ENCODE assay signal across 13 cellular contexts in the genomic region with DNA sequence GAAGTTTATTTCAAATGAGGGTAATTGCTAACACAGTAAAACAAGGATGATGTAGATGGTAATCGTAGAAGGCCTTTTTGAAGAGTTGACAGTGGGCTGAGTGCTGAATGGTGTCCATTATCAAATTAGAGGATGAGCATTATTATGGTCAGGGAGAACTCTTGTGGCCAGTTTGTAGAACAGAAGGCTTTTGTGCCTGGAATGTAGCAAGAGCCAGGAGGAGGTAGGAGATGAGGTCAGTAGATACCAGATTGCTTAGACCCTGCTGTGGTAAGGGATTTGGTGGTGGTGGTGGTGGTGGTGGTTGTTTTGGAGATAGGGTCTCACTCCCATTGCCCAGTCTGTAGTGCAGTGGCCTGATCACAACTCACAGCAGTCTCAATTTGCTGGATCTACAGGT. TPM values are rescaled to one million over a fixed set of nuclear protein-coding genes. Genes with fewer than 3 reads are reported as not detected.
DNase-seq lines count a peak whose midpoint lies in the region; ATAC-seq and TF ChIP-seq lines count a peak whose summit lies in the region.
"Had no signal": no experiment of that assay in that cellular context is flagged by ENCODE, and none has a peak within 500 bp of the region (broad histone marks: within the 10 kb centered on the region; RNA-seq: fewer than 3 reads in every experiment).

No MANE protein-coding gene starts in this region.

- no peak for TF ChIP-seq POLR2A in NB4 (IDR thresholded peaks at IDR 0.05; ENCODE audit: extremely low read depth, insufficient read length)

- H2AFZ ChIP-seq in PC-3 (ENCODE audit: low read length) = no peak overlapping the region

- no peak overlapping the region for H3K9ac ChIP-seq in PC-3 (ENCODE audit: low read length)

- H3K4me1 Mint-ChIP-seq in activated CD8-positive, alpha-beta T cell treated with anti-CD3 and anti-CD28 coated beads for 36 hours (ENCODE audit: low read depth) = peaks cover 69% of the 10 kb centered on the region
- H3K4me1 Mint-ChIP-seq in activated CD8-positive, alpha-beta T cell treated with anti-CD3 and anti-CD28 coated beads, Interleukin-2, amount 10 ng/mL, durations not matched to agents 7 days and 5 days (ENCODE audit: low read depth) = peaks cover 57% of the 10 kb centered on the region
- H3K4me1 Mint-ChIP-seq in brain = peaks cover 44% of the 10 kb centered on the region
- H3K4me1 Mint-ChIP-seq in mesothelial cell of epicardium = peaks cover 25% of the 10 kb centered on the region

- no peak overlapping the region for H3K4me3 Mint-ChIP-seq in activated CD8-positive, alpha-beta T cell treated with anti-CD3 and anti-CD28 coated beads for 36 hours
- no peak overlapping the region for H3K4me3 Mint-ChIP-seq in activated CD8-positive, alpha-beta T cell treated with anti-CD3 and anti-CD28 coated beads, Interleukin-2, amount 10 ng/mL, durations not matched to agents 7 days and 5 days
- H3K4me3 Mint-ChIP-seq in brain (no peak overlapping the region), mesothelial cell of epicardium (no peak overlapping the region)

- BruUV-seq in PC-3 (replicated peaks; lab: Mats Ljungman, UMichigan) = no TSS peak

- H3K27ac ChIP-seq in PC-3 (ENCODE audit: low read length) = no peak overlapping the region
- H3K27ac ChIP-seq: epithelial cell of prostate, tibial nerve had no signal

- no peaks in the 10 kb centered on the region for H3F3A ChIP-seq in PC-3 (ENCODE audit: low read length, unreplicated experiment)

- H3K4me1 ChIP-seq in PC-3 (ENCODE audit: insufficient read depth, low read length) = peaks cover 19% of the 10 kb centered on the region

- no peaks in the 10 kb centered on the region for H3K9me2 ChIP-seq in PC-3 (replicated peaks; ENCODE audit: low read length)

- no peaks in the 10 kb centered on the region for H3K27me3 ChIP-seq in PC-3 (ENCODE audit: low read length)
- H3K27me3 ChIP-seq: cardiac muscle cell, tibial nerve had no signal

- peaks cover 58% of the 10 kb centered on the region for H3K36me3 Mint-ChIP-seq in activated CD8-positive, alpha-beta T cell treated with anti-CD3 and anti-CD28 coated beads for 36 hours (ENCODE audit: low read depth)
- H3K36me3 Mint-ChIP-seq in activated CD8-positive, alpha-beta T cell treated with anti-CD3 and anti-CD28 coated beads, Interleukin-2, amount 10 ng/mL, durations not matched to agents 7 days and 5 days (ENCODE audit: low read depth) = peaks cover 58% of the 10 kb centered on the region
- peaks cover 50% of the 10 kb centered on the region for H3K36me3 Mint-ChIP-seq in brain
- peaks cover 11% of the 10 kb centered on the region for H3K36me3 Mint-ChIP-seq in mesothelial cell of epicardium

- no peak overlapping the region for H3K4me3 ChIP-seq in NB4 (ENCODE audit: low read depth, low read length)
- H3K4me3 ChIP-seq in PC-3 (ENCODE audit: low read length) = no peak overlapping the region
- H3K4me3 ChIP-seq: cardiac muscle cell, tibial nerve had no signal

- CTCF ChIA-PET in activated CD8-positive, alpha-beta T cell treated with anti-CD3 and anti-CD28 coated beads for 36 hours (lab: Charles Lee) = interaction anchor here (1.3 kb wide), 1 partner anchor 12 kb away, joined by 4 read pairs; no protein-coding TSS in a partner anchor
- CTCF ChIA-PET in activated CD8-positive, alpha-beta T cell treated with anti-CD3 and anti-CD28 coated beads, Interleukin-2, amount 10 ng/mL, durations not matched to agents 7 days and 5 days (lab: Charles Lee) = no interaction called here
- CTCF ChIA-PET in PC-3 (lab: Charles Lee) = interaction anchor here (0.6 kb wide), 1 partner anchor 24 kb away, joined by 7 read pairs; no protein-coding TSS in a partner anchor

- peak overlapping the region; percentile 34 for H3K27ac Mint-ChIP-seq in activated CD8-positive, alpha-beta T cell treated with anti-CD3 and anti-CD28 coated beads for 36 hours
- no peak overlapping the region for H3K27ac Mint-ChIP-seq in activated CD8-positive, alpha-beta T cell treated with anti-CD3 and anti-CD28 coated beads, Interleukin-2, amount 10 ng/mL, durations not matched to agents 7 days and 5 days
- H3K27ac Mint-ChIP-seq in brain (peak overlapping the region in 3 of 5 experiments; percentile 2 to 37 (median 18)), mesothelial cell of epicardium (peak overlapping the region; percentile 60)

- no peak for ATAC-seq in activated CD8-positive, alpha-beta T cell treated with anti-CD3 and anti-CD28 coated beads for 36 hours
- ATAC-seq in activated CD8-positive, alpha-beta T cell treated with anti-CD3 and anti-CD28 coated beads, Interleukin-2, amount 10 ng/mL, durations not matched to agents 7 days and 5 days = no peak
- ATAC-seq in PC-3 = no peak; the same call in 1 of the 2 replicates
- ATAC-seq in GM19035 (IDR thresholded peaks at IDR 0.05; ENCODE audit: unreplicated experiment) = no peak

- H3K4me2 ChIP-seq in PC-3 (ENCODE audit: low read length) = no peak overlapping the region

- TF ChIP-seq CTCF in activated CD8-positive, alpha-beta T cell treated with anti-CD3 and anti-CD28 coated beads for 36 hours (IDR thresholded peaks at IDR 0.05) = no peak
- TF ChIP-seq CTCF in NB4 (IDR thresholded peaks at IDR 0.05; ENCODE audit: low read depth, low read length) (no peak), brain (conservative IDR thresholded peaks at IDR 0.05) (no peak), mesothelial cell of epicardium (IDR thresholded peaks at IDR 0.05; ENCODE audit: unreplicated experiment) (no peak), PC-3 (conservative IDR thresholded peaks at IDR 0.05; ENCODE audit: low read depth, low read length) (no peak)

- H3K9me3 ChIP-seq in PC-3 (ENCODE audit: low read length) = no peaks in the 10 kb centered on the region
- H3K9me3 ChIP-seq: tibial nerve had no signal

- peaks cover 90% of the 10 kb centered on the region for H4K20me1 ChIP-seq in PC-3 (ENCODE audit: low read length)

- no peak for DNase-seq in activated CD8-positive, alpha-beta T cell treated with anti-CD3 and anti-CD28 coated beads for 36 hours
- no peak for DNase-seq in activated CD8-positive, alpha-beta T cell treated with anti-CD3 and anti-CD28 coated beads, Interleukin-2, amount 10 ng/mL, durations not matched to agents 7 days and 5 days
- DNase-seq in NB4 (ENCODE audit: low read depth) (peak; percentile 28), mesothelial cell of epicardium (ENCODE audit: low spot score in 2 of 2, unreplicated experiment in 2 of 2) (no peak), PC-3 (no peak), germinal center (ENCODE audit: low spot score) (no peak)
- DNase-seq: NCI-H187 treated with DMSO at 0.1 percent for 48 hours, T1000 had no signal

- peaks cover 61% of the 10 kb centered on the region for H3K36me3 ChIP-seq in PC-3 (ENCODE audit: low read depth, low read length)
- H3K36me3 ChIP-seq: cardiac muscle cell had no signal

- no peaks in the 10 kb centered on the region for H3K27me3 Mint-ChIP-seq in activated CD8-positive, alpha-beta T cell treated with anti-CD3 and anti-CD28 coated beads for 36 hours
- H3K27me3 Mint-ChIP-seq in activated CD8-positive, alpha-beta T cell treated with anti-CD3 and anti-CD28 coated beads, Interleukin-2, amount 10 ng/mL, durations not matched to agents 7 days and 5 days (ENCODE audit: low read depth) = no peaks in the 10 kb centered on the region
- peaks cover under 1% of the 10 kb centered on the region for H3K27me3 Mint-ChIP-seq in brain
- H3K27me3 Mint-ChIP-seq in mesothelial cell of epicardium (ENCODE audit: low read depth) = no peaks in the 10 kb centered on the region

- peaks cover 100% of the 10 kb centered on the region for H3K79me2 ChIP-seq in PC-3 (ENCODE audit: low read length)

- H3K9me3 Mint-ChIP-seq in activated CD8-positive, alpha-beta T cell treated with anti-CD3 and anti-CD28 coated beads for 36 hours = no peaks in the 10 kb centered on the region
- no peaks in the 10 kb centered on the region for H3K9me3 Mint-ChIP-seq in activated CD8-positive, alpha-beta T cell treated with anti-CD3 and anti-CD28 coated beads, Interleukin-2, amount 10 ng/mL, durations not matched to agents 7 days and 5 days (ENCODE audit: insufficient read depth)
- H3K9me3 Mint-ChIP-seq in brain = peaks cover 0 to 5% (median 3%) of the 10 kb centered on the region in 5 experiments
- H3K9me3 Mint-ChIP-seq in mesothelial cell of epicardium = no peaks in the 10 kb centered on the region

- intact Hi-C loops in activated CD8-positive, alpha-beta T cell treated with anti-CD3 and anti-CD28 coated beads for 36 hours (cut with micrococcal nuclease) = no loop called here
- intact Hi-C loops in PC-3 (cut with micrococcal nuclease) = no loop called here

- POLR2A ChIA-PET in activated CD8-positive, alpha-beta T cell treated with anti-CD3 and anti-CD28 coated beads for 36 hours (lab: Charles Lee) = no interaction called here
- POLR2A ChIA-PET in activated CD8-positive, alpha-beta T cell treated with anti-CD3 and anti-CD28 coated beads, Interleukin-2, amount 10 ng/mL, durations not matched to agents 7 days and 5 days (lab: Charles Lee) = interaction anchor here (0.5 kb wide), 1 partner anchor 42 kb away, joined by 3 read pairs; no protein-coding TSS in a partner anchor
- POLR2A ChIA-PET in PC-3 (lab: Charles Lee; ENCODE audit: unreplicated experiment) = no interaction called here

RNA-seq across cellular contexts. Expression of a gene that starts 6.2 kb away (rescaled TPM):
- total RNA-seq in activated CD8-positive, alpha-beta T cell treated with anti-CD3 and anti-CD28 coated beads for 36 hours = 100 to 1,000 TPM; 115 TPM
- total RNA-seq in activated CD8-positive, alpha-beta T cell treated with anti-CD3 and anti-CD28 coated beads, Interleukin-2, amount 10 ng/mL, durations not matched to agents 7 days and 5 days = 100 to 1,000 TPM in 1 of 2 experiments, 10 to 100 TPM in 1; 98.0 to 102 TPM
- 73.1 TPM for polyA plus RNA-seq in brain (ENCODE audit: insufficient read depth, low read depth, low replicate concordance)
- 75.1 to 79.6 TPM (median 78.7 TPM) in 3 replicates for total RNA-seq in mesothelial cell of epicardium
- total RNA-seq in PC-3 (2014; rRNA removed) = 272 and 295 TPM in 2 replicates
